8 cellular contexts compared by ENCODE assay signal in the genomic region with DNA sequence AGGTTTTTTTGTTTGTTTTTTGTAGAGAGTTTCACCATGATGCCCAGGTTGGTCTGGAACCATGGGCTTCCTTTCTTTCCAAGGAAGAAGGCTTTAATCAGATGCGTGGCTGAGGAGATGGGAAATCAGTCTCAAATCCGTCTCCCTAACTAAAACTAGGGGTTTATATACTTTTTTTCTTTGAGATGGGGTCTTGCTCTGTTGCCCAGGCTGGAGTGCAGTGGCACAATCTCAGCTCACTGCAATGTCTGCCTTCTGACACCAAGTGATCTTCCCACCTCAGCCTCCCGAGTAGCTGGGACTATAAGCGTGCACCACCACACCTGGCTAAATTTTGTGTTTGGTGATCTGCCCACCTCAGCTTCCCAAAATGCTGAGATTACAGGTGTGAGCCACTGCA. TPM values are rescaled to one million over a fixed set of nuclear protein-coding genes. Genes with fewer than 3 reads are reported as not detected.
"Had no signal": no experiment of that assay in that cellular context is flagged by ENCODE, and none has a peak within 500 bp of the region (broad histone marks: within the 10 kb centered on the region; RNA-seq: fewer than 3 reads in every experiment).

No MANE protein-coding gene starts in this region.

RNA-seq across cellular contexts. Expression of gene MEIS3, which starts 34.8 kb away (rescaled TPM):
- total RNA-seq: mononuclear cell had no signal
- polyA plus RNA-seq: immature natural killer cell; naive thymus-derived CD4-positive, alpha-beta T cell had no signal

RNA-seq across cellular contexts. Expression of gene C5AR2, which starts 52.6 kb away (rescaled TPM):
- total RNA-seq: kidney epithelial cell, mesothelial cell of epicardium, myocyte had no signal
- polyA plus RNA-seq: hepatocyte; keratinocyte; naive thymus-derived CD4-positive, alpha-beta T cell had no signal
